Comparison of ENCODE assay signal across 8 cellular contexts in the genomic region with DNA sequence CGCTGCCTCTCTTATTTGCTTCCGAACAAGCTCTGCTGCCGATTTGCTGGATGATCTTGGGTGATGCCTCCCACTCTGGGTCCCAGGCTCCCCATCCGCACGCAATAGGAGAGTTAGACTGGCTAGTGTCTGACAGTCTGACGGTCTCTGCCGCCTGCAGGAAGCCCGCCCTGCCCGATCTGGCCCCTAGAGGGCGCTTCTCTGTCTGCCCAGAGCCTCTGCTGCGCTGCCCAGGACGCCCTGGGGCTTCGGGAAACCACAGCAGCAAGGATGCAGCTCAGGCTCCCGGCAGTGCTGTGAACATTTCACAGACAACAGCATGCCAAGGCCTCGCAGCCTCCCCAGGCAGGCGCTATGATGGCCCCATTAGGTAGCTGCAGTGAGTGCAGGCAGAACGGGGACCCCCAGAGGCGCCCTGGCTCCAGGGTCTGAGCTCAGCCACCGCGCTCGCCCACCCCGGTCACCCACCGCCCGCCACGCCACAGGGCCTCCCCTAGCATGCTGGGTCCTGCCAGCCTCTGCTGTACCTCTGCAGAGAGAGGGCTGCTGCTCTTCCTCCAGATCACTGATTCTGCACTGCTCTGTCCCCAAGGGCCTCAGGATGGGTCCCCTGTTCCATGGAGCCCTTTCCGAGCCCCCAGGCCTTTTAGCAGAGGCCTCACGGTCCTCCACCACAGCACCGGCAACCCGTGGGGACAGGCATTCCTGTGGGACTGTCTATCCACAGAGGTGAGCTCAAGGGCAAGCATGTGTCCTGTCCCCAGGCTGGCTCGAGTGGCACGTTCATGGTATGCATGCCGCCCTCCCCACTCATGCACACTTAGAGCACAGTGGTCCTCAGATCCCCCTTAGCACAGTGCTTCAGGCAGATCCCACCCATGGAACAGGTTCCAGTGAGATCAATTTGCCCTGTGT. TPM values are rescaled to one million over a fixed set of nuclear protein-coding genes. Genes with fewer than 3 reads are reported as not detected.
DNase-seq lines count a peak whose midpoint lies in the region; ATAC-seq and TF ChIP-seq lines count a peak whose summit lies in the region.

No MANE protein-coding gene starts in this region.

- no peak for TF ChIP-seq EP300 in suprapubic skin (IDR thresholded peaks at IDR 0.05)

- peaks cover 39% of the 10 kb centered on the region for H3K4me1 ChIP-seq in suprapubic skin

- H3K9me3 ChIP-seq in suprapubic skin, result no peaks in the 10 kb centered on the region

- ATAC-seq in omental fat pad (ENCODE audit: low FRiP score) (peak; percentile 81), GM21717 (IDR thresholded peaks at IDR 0.05; ENCODE audit: unreplicated experiment) (no peak)

- H3K4me3 ChIP-seq in suprapubic skin, result no peak overlapping the region

- H3K27ac ChIP-seq in suprapubic skin, result no peak overlapping the region

- peak; percentile 10 for DNase-seq in DMS114 treated with DMSO at 0.1 percent for 48 hours (lab: John Stamatoyannopoulos, UW; ENCODE audit: unreplicated experiment)
- peak; percentile 75 for DNase-seq in LHCN-M2 (ENCODE audit: low read depth)
- peak; percentile 73 for DNase-seq in SK-N-DZ (ENCODE audit: low spot score)
- peak; percentile 77 for DNase-seq in activated gamma-delta T cell treated with Interleukin-2 at 50 U/mL for 16 hours
- DNase-seq in foreskin melanocyte, result peak; percentile 78
- DNase-seq in omental fat pad (ENCODE audit: low spot score), result peak; percentile 91
- DNase-seq in suprapubic skin (ENCODE audit: low spot score in 2 of 2), result peak; percentile 89 to 92

- 32% methylated on average over 22 of the region's 32 CpGs for WGBS in suprapubic skin

- TF ChIP-seq CTCF in omental fat pad (IDR thresholded peaks at IDR 0.05) (peak in 1 of 3 donors; percentile 46), suprapubic skin (IDR thresholded peaks at IDR 0.05) (peak; percentile 66 to 95)

- H3K36me3 ChIP-seq in suprapubic skin, result no peaks in the 10 kb centered on the region

- TF ChIP-seq POLR2A in suprapubic skin (IDR thresholded peaks at IDR 0.05), result no peak

- no peaks in the 10 kb centered on the region for H3K27me3 ChIP-seq in suprapubic skin

RNA-seq across cellular contexts. Expression of gene BAIAP2L2, which starts 4.3 kb away (rescaled TPM):
- total RNA-seq in LHCN-M2 (2014; rRNA removed) (0.06 and 0.13 TPM in 2 replicates), omental fat pad (1 to 10 TPM; 2.6 to 4.3 (median 3.2) TPM), suprapubic skin (1 to 10 TPM in 3 of 4 donors, under 1 TPM in 1; 0.49 to 1.7 (median 1.6) TPM)
- 0.16 TPM for polyA plus RNA-seq in LHCN-M2 (2012)
- polyA plus RNA-seq in SK-N-DZ (2014; cell fraction: cytosol; rRNA removed), result 1.3 and 1.9 TPM in 2 replicates
- polyA plus RNA-seq in SK-N-DZ (2014; cell fraction: nucleus; rRNA removed), result 2.5 and 5.6 TPM in 2 replicates

RNA-seq across cellular contexts. Expression of gene SLC16A8, which starts 30.8 kb away (rescaled TPM):
- total RNA-seq in LHCN-M2 (2014; rRNA removed) (not detected in 2 replicates), omental fat pad (1 to 10 TPM in 2 of 4 donors, under 1 TPM in 2; 0.24 to 3.2 (median 0.88) TPM), suprapubic skin (not detected)
- polyA plus RNA-seq in LHCN-M2 (2012), result 0.17 TPM
- polyA plus RNA-seq in SK-N-DZ (2014; cell fraction: cytosol; rRNA removed), result not detected in 2 replicates
- polyA plus RNA-seq in SK-N-DZ (2014; cell fraction: nucleus; rRNA removed), result not detected in 2 replicates

RNA-seq across cellular contexts. Expression of gene PICK1, which starts 57.5 kb away (rescaled TPM):
- total RNA-seq in LHCN-M2 (2014; rRNA removed), result 5.2 and 6.0 TPM in 2 replicates
- 4.9 TPM for polyA plus RNA-seq in LHCN-M2 (2012)
- 34.4 and 37.6 TPM in 2 replicates for polyA plus RNA-seq in SK-N-DZ (2014; cell fraction: cytosol; rRNA removed)
- polyA plus RNA-seq in SK-N-DZ (2014; cell fraction: nucleus; rRNA removed), result 139 and 169 TPM in 2 replicates
- total RNA-seq in omental fat pad, result 10 to 100 TPM; 16.1 to 43.0 (median 31.6) TPM
- 10 to 100 TPM; 36.7 to 72.0 (median 61.5) TPM for total RNA-seq in suprapubic skin

Comparison
In these comparisons a context has a peak if more than half of its experiments do, and no peak if none do; other contexts are left out.
1. DNase-seq: peak in every context shown above with its lines; median percentile 91 in omental fat pad; 90 in suprapubic skin; 78 in foreskin melanocyte; 77 in activated gamma-delta T cell treated with Interleukin-2 at 50 U/mL for 16 hours; 75 in LHCN-M2; 73 in SK-N-DZ; 10 in DMS114 treated with DMSO at 0.1 percent for 48 hours.